Comparison of ENCODE assay signal across 6 cellular contexts in genomic region chr11:71356904-71357303, GRCh38.
"Had no signal": no experiment of that assay in that cellular context is flagged by ENCODE, and none has a peak within 500 bp of the region (broad histone marks: within the 10 kb centered on the region; RNA-seq: fewer than 3 reads in every experiment).

No MANE protein-coding gene starts in this region.

- DNase-seq: H9, HCEC 1CT, IMR-90, KG1 had no signal

- H3K4me3 Mint-ChIP-seq: GM23338, H9 had no signal

- H3K4me1 Mint-ChIP-seq: GM23338, H9 had no signal

- H3K27ac Mint-ChIP-seq: GM23338, H9 had no signal

- H3K9me3 Mint-ChIP-seq: GM23338 had no signal

- ATAC-seq: GM23338, K562 had no signal
